In the genomic region with DNA sequence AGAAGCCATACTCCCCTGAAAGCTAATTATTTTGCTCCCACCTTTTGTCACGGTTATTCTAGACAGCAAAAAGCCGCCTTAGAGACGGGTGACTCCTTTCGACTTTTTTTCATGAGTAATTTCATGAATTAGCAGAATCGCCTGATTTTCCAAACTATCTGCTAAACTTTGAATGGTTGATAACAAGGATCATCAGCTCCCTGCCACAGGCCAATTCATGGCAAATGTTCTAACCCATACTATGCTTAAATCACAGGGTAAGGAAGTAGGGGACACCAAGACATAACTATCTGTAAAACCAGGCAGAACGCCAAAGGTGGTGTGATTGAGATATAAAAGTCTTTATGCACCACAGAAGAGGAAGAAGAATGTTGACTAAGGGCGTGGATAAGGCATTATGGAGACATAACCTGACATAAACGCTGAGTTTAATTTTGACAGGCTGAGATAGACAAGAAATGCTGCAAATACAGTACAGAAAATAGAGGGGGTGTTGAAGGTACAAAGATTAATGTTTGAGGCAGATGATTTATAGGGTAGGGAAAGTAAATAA, we compare ENCODE assay signal across 8 cellular contexts. TPM values are rescaled to one million over a fixed set of nuclear protein-coding genes. Genes with fewer than 3 reads are reported as not detected.
DNase-seq lines count a peak whose midpoint lies in the region; ATAC-seq, FAIRE-seq and TF ChIP-seq lines count a peak whose summit lies in the region.

No MANE protein-coding gene starts in this region.

- ATAC-seq in lower lobe of right lung, result peak in 1 of 2 donors; percentile 23
- peak in 1 of 2 donors; percentile 15 for ATAC-seq in upper lobe of left lung (ENCODE audit: low FRiP score in 2 of 2)

- DNase-seq in Daoy (ENCODE audit: low read depth) (peak; percentile 58), MG63 (no peak), ascending aorta (ENCODE audit: low spot score in 2 of 2) (no peak), lower lobe of right lung (no peak), upper lobe of left lung (peak in 1 of 2 donors; percentile 34), DMS153 (lab: John Stamatoyannopoulos, UW) (no peak), RCC 7860 (ENCODE audit: low spot score) (no peak)
- DNase-seq in activated CD4-positive, alpha-beta T cell treated with anti-CD3 and anti-CD28 coated beads, Interleukin-2, amount 50 U/mL, for 48 hours, result no peak

- no peak for TF ChIP-seq CTCF in ascending aorta (IDR thresholded peaks at IDR 0.05)
- TF ChIP-seq CTCF in lower lobe of right lung (IDR thresholded peaks at IDR 0.05), result no peak
- TF ChIP-seq CTCF in upper lobe of left lung (IDR thresholded peaks at IDR 0.05), result no peak

- intact Hi-C loops in ascending aorta (cut with DNase I), result no loop called here
- intact Hi-C loops in lower lobe of right lung (cut with DNase I), result no loop called here

- H3K4me3 ChIP-seq in MG63 (peak overlapping the region; percentile 93), ascending aorta (peak overlapping the region; percentile 67 to 89), lower lobe of right lung (peak overlapping the region; percentile 94), upper lobe of left lung (peak overlapping the region; percentile 74 to 89 (median 86))

- H3K9me3 ChIP-seq in MG63 (no peaks in the 10 kb centered on the region), ascending aorta (no peaks in the 10 kb centered on the region), lower lobe of right lung (no peaks in the 10 kb centered on the region), upper lobe of left lung (no peaks in the 10 kb centered on the region)

- H3K4me1 ChIP-seq in ascending aorta (peaks cover 0 to 4% of the 10 kb centered on the region in 2 donors), lower lobe of right lung (peaks cover 16% of the 10 kb centered on the region), upper lobe of left lung (peaks cover 8 to 16% (median 12%) of the 10 kb centered on the region in 4 donors)

- 5 to 11% methylated on average over 8 of the region's 8 CpGs for WGBS in upper lobe of left lung, 2 donors

- TF ChIP-seq POLR2A in upper lobe of left lung (IDR thresholded peaks at IDR 0.05), result no peak

- peak overlapping the region in 1 of 2 donors; percentile 80 for H3K27ac ChIP-seq in ascending aorta
- H3K27ac ChIP-seq in lower lobe of right lung, result peak overlapping the region; percentile 86
- peak overlapping the region; percentile 84 to 95 (median 92) for H3K27ac ChIP-seq in upper lobe of left lung

- no peak for FAIRE-seq in RCC 7860 (lab: Jason Lieb, UNC)

- TF ChIP-seq EP300 in upper lobe of left lung (IDR thresholded peaks at IDR 0.05), result no peak

- H3K36me3 ChIP-seq in MG63 (no peaks in the 10 kb centered on the region), ascending aorta (no peaks in the 10 kb centered on the region), lower lobe of right lung (no peaks in the 10 kb centered on the region), upper lobe of left lung (no peaks in the 10 kb centered on the region)

- H3K27me3 ChIP-seq in MG63, result no peaks in the 10 kb centered on the region
- no peaks in the 10 kb centered on the region for H3K27me3 ChIP-seq in ascending aorta
- no peaks in the 10 kb centered on the region for H3K27me3 ChIP-seq in lower lobe of right lung (ENCODE audit: low read depth)
- H3K27me3 ChIP-seq in upper lobe of left lung, result no peaks in the 10 kb centered on the region

RNA-seq across cellular contexts. Expression of a gene that starts 0.9 kb away (rescaled TPM):
- total RNA-seq in Daoy (2014; rRNA removed; shearing (Covaris generic)), result 22.9 and 27.1 TPM in 2 replicates
- total RNA-seq in MG63 (2014; rRNA removed; shearing (Covaris generic); ENCODE audit: low replicate concordance), result 6.6 and 16.2 TPM in 2 replicates
- total RNA-seq in ascending aorta, result 8.6 TPM
- total RNA-seq in lower lobe of right lung, result 68.3 TPM
- 100 to 1,000 TPM in 1 of 6 donors, 10 to 100 TPM in 5; 39.8 to 140 (median 58.1) TPM for total RNA-seq in upper lobe of left lung

RNA-seq across cellular contexts. Expression of a gene that starts 57.8 kb away (rescaled TPM):
- total RNA-seq in Daoy (2014; rRNA removed; shearing (Covaris generic)), result 0.86 and 2.4 TPM in 2 replicates
- total RNA-seq in MG63 (2014; rRNA removed; shearing (Covaris generic); ENCODE audit: low replicate concordance), result not detected in 2 replicates
- total RNA-seq in ascending aorta (not detected), lower lobe of right lung (0.18 TPM), upper lobe of left lung (under 1 TPM in 4 of 6 donors, not detected in 2; 0.14 to 0.40 (median 0.27) TPM)
